ENCODE assay signal across 1 cellular context in the genomic region with DNA sequence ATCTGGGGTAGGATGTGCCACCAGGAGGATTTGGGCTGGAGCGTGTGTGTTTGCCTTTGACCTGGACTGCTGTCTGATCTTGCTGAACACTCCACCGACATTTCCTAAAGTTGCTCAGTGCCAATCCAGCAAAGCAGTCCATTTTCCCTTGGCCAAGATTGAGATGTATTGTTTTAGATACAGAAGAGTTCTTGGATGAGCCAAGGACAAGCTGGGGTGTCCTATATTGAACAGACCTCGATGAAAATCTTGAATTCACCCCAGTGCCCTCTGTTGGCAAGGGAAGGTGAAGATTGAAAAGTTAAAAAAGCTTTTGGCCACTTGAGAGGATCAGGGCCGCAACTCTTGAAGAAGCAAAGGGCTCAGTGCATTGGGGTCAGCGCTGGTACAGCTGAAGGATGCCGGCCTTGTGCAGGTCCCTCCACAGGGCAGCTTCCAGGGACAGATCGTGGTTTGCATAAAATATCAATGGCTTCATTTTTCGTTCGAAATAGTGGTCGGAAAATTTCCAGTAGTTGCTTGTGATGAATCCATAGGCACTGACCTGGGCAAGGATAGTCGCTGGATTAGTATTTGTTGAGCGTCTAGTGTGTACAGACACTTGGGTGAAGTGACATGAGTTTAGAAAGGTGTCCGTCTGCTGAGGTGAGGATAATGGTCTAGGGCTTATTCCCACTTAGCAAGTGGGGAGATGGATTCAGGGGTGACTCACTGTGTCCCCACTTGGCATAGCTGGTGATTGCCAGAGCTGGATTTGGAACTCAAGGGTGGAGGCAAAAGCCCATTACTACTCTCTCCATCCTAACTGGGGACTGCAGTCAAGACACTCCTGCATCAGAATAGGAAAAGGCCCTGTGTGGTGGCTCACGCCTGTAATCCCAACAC.
TF ChIP-seq lines count a peak whose summit lies in the region.

No MANE protein-coding gene starts in this region.

TF ChIP-seq in HepG2, 621 proteins besides CTCF, POLR2A, EP300 and RAD21:
- 0 out of 2 replicates have a peak, but pooled peaks have one; percentile 50 for TF ChIP-seq ZNF607 (CRISPR knock-in tag; IDR thresholded peaks at IDR 0.05; ENCODE audit: borderline replicate concordance)
- peak; percentile 28; the same call in 1 of the 2 replicates for TF ChIP-seq POLR2AphosphoS2 (IDR thresholded peaks at IDR 0.05; ENCODE audit: low read depth, low read length)
- 0 out of 2 replicates have a peak, but pooled peaks have one; percentile 18 for TF ChIP-seq KDM2A (CRISPR knock-in tag; IDR thresholded peaks at IDR 0.05; ENCODE audit: borderline replicate concordance, low read depth)
- TF ChIP-seq RBM22 (optimal IDR thresholded peaks at IDR 0.05; ENCODE audit: low read length) = peak; percentile 13
- TF ChIP-seq, protein P1, sequence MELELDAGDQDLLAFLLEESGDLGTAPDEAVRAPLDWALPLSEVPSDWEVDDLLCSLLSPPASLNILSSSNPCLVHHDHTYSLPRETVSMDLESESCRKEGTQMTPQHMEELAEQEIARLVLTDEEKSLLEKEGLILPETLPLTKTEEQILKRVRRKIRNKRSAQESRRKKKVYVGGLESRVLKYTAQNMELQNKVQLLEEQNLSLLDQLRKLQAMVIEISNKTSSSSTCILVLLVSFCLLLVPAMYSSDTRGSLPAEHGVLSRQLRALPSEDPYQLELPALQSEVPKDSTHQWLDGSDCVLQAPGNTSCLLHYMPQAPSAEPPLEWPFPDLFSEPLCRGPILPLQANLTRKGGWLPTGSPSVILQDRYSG (CRISPR knock-in tag; IDR thresholded peaks at IDR 0.05) = no peak
- peak; percentile 52 for TF ChIP-seq POLR2G (IDR thresholded peaks at IDR 0.05; ENCODE audit: low read depth, low read length)
- TF ChIP-seq POLR2AphosphoS5 (IDR thresholded peaks at IDR 0.05; ENCODE audit: low read depth, low read length) = peak; percentile 26; the same call in 1 of the 2 replicates
- TF ChIP-seq PPARG (CRISPR knock-in tag; conservative IDR thresholded peaks at IDR 0.05) = 0 out of 2 replicates have a peak, but pooled peaks have one; percentile 29
- peak; percentile 36; the same call in 1 of the 2 replicates for TF ChIP-seq PHF20 (CRISPR knock-in tag; IDR thresholded peaks at IDR 0.05)
- TF ChIP-seq, protein P2, sequence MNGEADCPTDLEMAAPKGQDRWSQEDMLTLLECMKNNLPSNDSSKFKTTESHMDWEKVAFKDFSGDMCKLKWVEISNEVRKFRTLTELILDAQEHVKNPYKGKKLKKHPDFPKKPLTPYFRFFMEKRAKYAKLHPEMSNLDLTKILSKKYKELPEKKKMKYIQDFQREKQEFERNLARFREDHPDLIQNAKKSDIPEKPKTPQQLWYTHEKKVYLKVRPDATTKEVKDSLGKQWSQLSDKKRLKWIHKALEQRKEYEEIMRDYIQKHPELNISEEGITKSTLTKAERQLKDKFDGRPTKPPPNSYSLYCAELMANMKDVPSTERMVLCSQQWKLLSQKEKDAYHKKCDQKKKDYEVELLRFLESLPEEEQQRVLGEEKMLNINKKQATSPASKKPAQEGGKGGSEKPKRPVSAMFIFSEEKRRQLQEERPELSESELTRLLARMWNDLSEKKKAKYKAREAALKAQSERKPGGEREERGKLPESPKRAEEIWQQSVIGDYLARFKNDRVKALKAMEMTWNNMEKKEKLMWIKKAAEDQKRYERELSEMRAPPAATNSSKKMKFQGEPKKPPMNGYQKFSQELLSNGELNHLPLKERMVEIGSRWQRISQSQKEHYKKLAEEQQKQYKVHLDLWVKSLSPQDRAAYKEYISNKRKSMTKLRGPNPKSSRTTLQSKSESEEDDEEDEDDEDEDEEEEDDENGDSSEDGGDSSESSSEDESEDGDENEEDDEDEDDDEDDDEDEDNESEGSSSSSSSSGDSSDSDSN (CRISPR knock-in tag; IDR thresholded peaks at IDR 0.05) = 0 out of 2 replicates have a peak, but pooled peaks have one; percentile 28
- no peak for TF ChIP-seq ZNF160 (CRISPR knock-in tag; IDR thresholded peaks at IDR 0.05)
- TF ChIP-seq PAF1 (CRISPR knock-in tag; IDR thresholded peaks at IDR 0.05) = peak; percentile 83
- 0 out of 2 replicates have a peak, but pooled peaks have one; percentile 32 for TF ChIP-seq GFI1 (CRISPR knock-in tag; IDR thresholded peaks at IDR 0.05; ENCODE audit: borderline replicate concordance)
- TF ChIP-seq HES4 (CRISPR knock-in tag; IDR thresholded peaks at IDR 0.05; ENCODE audit: borderline replicate concordance) = no peak
- peak; percentile 39; the same call in 1 of the 2 replicates for TF ChIP-seq PHF21A (CRISPR knock-in tag; IDR thresholded peaks at IDR 0.05)
- peak; percentile 21 for TF ChIP-seq ASH2L (IDR thresholded peaks at IDR 0.05; ENCODE audit: insufficient read length, low read depth, low read length)
- peak; percentile 61 for TF ChIP-seq ZBTB38 (CRISPR knock-in tag; IDR thresholded peaks at IDR 0.05)
- TF ChIP-seq, protein P3, sequence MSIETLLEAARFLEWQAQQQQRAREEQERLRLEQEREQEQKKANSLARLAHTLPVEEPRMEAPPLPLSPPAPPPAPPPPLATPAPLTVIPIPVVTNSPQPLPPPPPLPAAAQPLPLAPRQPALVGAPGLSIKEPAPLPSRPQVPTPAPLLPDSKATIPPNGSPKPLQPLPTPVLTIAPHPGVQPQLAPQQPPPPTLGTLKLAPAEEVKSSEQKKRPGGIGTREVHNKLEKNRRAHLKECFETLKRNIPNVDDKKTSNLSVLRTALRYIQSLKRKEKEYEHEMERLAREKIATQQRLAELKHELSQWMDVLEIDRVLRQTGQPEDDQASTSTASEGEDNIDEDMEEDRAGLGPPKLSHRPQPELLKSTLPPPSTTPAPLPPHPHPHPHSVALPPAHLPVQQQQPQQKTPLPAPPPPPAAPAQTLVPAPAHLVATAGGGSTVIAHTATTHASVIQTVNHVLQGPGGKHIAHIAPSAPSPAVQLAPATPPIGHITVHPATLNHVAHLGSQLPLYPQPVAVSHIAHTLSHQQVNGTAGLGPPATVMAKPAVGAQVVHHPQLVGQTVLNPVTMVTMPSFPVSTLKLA (IDR thresholded peaks at IDR 0.05) = no peak
- TF ChIP-seq, protein P4, sequence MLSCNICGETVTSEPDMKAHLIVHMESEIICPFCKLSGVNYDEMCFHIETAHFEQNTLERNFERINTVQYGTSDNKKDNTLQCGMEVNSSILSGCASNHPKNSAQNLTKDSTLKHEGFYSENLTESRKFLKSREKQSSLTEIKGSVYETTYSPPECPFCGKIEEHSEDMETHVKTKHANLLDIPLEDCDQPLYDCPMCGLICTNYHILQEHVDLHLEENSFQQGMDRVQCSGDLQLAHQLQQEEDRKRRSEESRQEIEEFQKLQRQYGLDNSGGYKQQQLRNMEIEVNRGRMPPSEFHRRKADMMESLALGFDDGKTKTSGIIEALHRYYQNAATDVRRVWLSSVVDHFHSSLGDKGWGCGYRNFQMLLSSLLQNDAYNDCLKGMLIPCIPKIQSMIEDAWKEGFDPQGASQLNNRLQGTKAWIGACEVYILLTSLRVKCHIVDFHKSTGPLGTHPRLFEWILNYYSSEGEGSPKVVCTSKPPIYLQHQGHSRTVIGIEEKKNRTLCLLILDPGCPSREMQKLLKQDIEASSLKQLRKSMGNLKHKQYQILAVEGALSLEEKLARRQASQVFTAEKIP (CRISPR knock-in tag; IDR thresholded peaks at IDR 0.05; ENCODE audit: borderline replicate concordance) = 0 out of 2 replicates have a peak, but pooled peaks have one; percentile 83
- no peak for TF ChIP-seq SMYD3 (CRISPR knock-in tag; IDR thresholded peaks at IDR 0.05)
- TF ChIP-seq ZNF143 (CRISPR knock-in tag; IDR thresholded peaks at IDR 0.05) = 0 out of 2 replicates have a peak, but pooled peaks have one; percentile 1
